ENCODE assay signal across 8 cellular contexts in the genomic region with DNA sequence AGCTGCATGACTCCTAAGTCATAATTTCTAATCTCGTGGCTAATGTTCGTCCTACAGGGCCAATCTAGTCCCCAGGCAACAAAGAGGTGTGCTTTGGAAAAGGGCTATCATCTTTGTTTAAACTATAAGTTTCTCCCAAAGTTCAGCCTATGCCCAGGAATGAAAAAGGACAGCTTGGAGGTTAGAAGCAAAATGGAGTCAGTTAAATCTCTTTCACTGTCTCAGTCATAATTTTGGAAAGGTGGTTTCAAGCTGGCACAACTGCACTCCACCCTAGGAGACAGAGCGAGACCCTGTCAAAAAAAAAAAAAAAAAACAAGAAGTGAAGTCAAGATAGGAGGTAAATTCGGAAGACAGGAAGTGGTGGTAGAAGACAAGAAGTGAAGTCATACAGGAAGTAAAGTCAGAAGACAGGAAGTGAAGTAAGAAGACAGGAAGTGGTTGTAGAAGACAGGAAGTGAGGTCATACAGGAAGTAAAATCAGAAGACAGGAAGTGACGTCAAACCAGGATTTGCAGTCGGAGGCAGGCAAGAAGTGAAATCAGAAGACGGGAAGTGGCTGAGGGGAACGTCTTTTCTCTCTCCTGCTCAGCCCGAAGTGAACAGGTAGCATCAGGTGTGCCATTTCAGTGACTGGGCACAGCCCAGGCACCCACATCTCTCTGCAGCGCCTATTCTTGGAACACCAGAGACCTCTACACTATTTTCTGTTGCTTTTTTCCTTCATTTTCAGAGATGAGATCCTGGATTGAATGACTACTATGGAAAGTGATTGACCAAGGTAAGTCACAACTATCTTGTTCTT. TPM values are rescaled to one million over a fixed set of nuclear protein-coding genes. Genes with fewer than 3 reads are reported as not detected.
A peak's percentile ranks its signal among the peaks of the same experiment; 100 is the strongest.
DNase-seq lines count a peak whose midpoint lies in the region; ATAC-seq and TF ChIP-seq lines count a peak whose summit lies in the region.

No MANE protein-coding gene starts in this region.

- H3K4me1 ChIP-seq in Caco-2: no peaks in the 10 kb centered on the region
- H3K4me1 ChIP-seq in HCT116 (ENCODE audit: control insufficient read depth in 1 of 2, insufficient read depth in 2 of 2, low read length in 2 of 2): peaks cover 0 to 7% of the 10 kb centered on the region in 2 experiments; a peak in 2 of 4 replicates
- H3K4me1 ChIP-seq in stomach: no peaks in the 10 kb centered on the region

- intact Hi-C loops in Caco-2 (cut with micrococcal nuclease; ENCODE audit: unreplicated experiment) (no loop called here), HCT116 (cut with micrococcal nuclease) (no loop called here), stomach (cut with DNase I; ENCODE audit: low total_unique reads) (no loop called here)

- peak overlapping the region; percentile 81 for H3K27ac ChIP-seq in HCT116 (ENCODE audit: low read depth, low read length)
- H3K27ac ChIP-seq in stomach: peak overlapping the region in 1 of 5 donors; percentile 71

- peaks cover 6% of the 10 kb centered on the region for H3K27me3 Mint-ChIP-seq in Caco-2 (ENCODE audit: insufficient read depth, unreplicated experiment)
- H3K27me3 Mint-ChIP-seq in activated CD4-positive, alpha-beta T cell treated with anti-CD3 and anti-CD28 coated beads, Interleukin-2, amount 10 ng/mL, durations not matched to agents 7 days and 5 days: peaks cover 4% of the 10 kb centered on the region
- peaks cover 8 to 38% (median 26%) of the 10 kb centered on the region in 5 donors for H3K27me3 Mint-ChIP-seq in naive thymus-derived CD8-positive, alpha-beta T cell

- H3K4me1 Mint-ChIP-seq in Caco-2 (ENCODE audit: low read depth, unreplicated experiment): peaks cover 16% of the 10 kb centered on the region
- H3K4me1 Mint-ChIP-seq in activated CD4-positive, alpha-beta T cell treated with anti-CD3 and anti-CD28 coated beads, Interleukin-2, amount 10 ng/mL, durations not matched to agents 7 days and 5 days: peaks cover 50% of the 10 kb centered on the region
- peaks cover 18 to 44% (median 26%) of the 10 kb centered on the region in 4 donors for H3K4me1 Mint-ChIP-seq in naive thymus-derived CD8-positive, alpha-beta T cell

- DNase-seq in Caco-2 (peak; percentile 85), HCT116 (ENCODE audit: low read depth, low spot score) (peak; percentile 98), NCI-H446 treated with DMSO at 0.1 percent for 48 hours (lab: John Stamatoyannopoulos, UW) (peak; percentile 82), stomach (no peak), NCI-H187 (lab: John Stamatoyannopoulos, UW) (no peak)
- peak; percentile 76 for DNase-seq in activated CD4-positive, alpha-beta T cell treated with anti-CD3 and anti-CD28 coated beads, Interleukin-2, amount 10 ng/mL, durations not matched to agents 7 days and 5 days
- peak; percentile 52 for DNase-seq in effector CD4-positive, alpha-beta T cell
- DNase-seq in naive thymus-derived CD8-positive, alpha-beta T cell: peak in 9 of 10 donors; percentile 22 to 90 (median 80)

- peak overlapping the region; percentile 84 for H3K4me2 ChIP-seq in HCT116 (ENCODE audit: low read length)

- POLR2A ChIA-PET in Caco-2 (lab: Charles Lee) (no interaction called here), HCT116 (lab: Charles Lee) (interaction anchor here (0.7 to 1.6 kb wide), 2 partner anchors 57 to 593 kb away, joined by 3 to 4 read pairs; partner anchors contain the start of gene RDH13)
- POLR2A ChIA-PET in activated CD4-positive, alpha-beta T cell treated with anti-CD3 and anti-CD28 coated beads, Interleukin-2, amount 10 ng/mL, durations not matched to agents 7 days and 5 days (lab: Charles Lee): no interaction called here
- POLR2A ChIA-PET in naive thymus-derived CD8-positive, alpha-beta T cell (lab: Charles Lee): interaction anchor here (1.5 kb wide), 1 partner anchor 57 kb away, joined by 4 read pairs; no protein-coding TSS in a partner anchor

- no peaks in the 10 kb centered on the region for H4K20me1 ChIP-seq in HCT116 (ENCODE audit: insufficient read depth)

- peak overlapping the region; percentile 79 for H3K9ac ChIP-seq in HCT116 (ENCODE audit: low read length)

- CTCF ChIA-PET in Caco-2 (lab: Charles Lee): no interaction called here
- CTCF ChIA-PET in HCT116 (lab: Charles Lee): no interaction called here
- CTCF ChIA-PET in activated CD4-positive, alpha-beta T cell treated with anti-CD3 and anti-CD28 coated beads, Interleukin-2, amount 10 ng/mL, durations not matched to agents 7 days and 5 days (lab: Charles Lee): no interaction called here

- H3K9me3 ChIP-seq in Caco-2 (peaks cover 10% of the 10 kb centered on the region; the same call in 1 of the 2 replicates), HCT116 (ENCODE audit: control insufficient read depth in 1 of 2, insufficient read depth in 1 of 2, low read depth in 1 of 2, low read length in 2 of 2) (no peaks in the 10 kb centered on the region), stomach (peaks cover 0 to 20% (median 9%) of the 10 kb centered on the region in 4 donors)

- peak overlapping the region; percentile 59 for H3K4me3 ChIP-seq in Caco-2 (ENCODE audit: low read depth, low read length)
- H3K4me3 ChIP-seq in HCT116 (replicated peaks in 1 of 2; ENCODE audit: low read depth in 1 of 2, low read length in 2 of 2): peak overlapping the region; percentile 66 to 79
- H3K4me3 ChIP-seq in stomach: peak overlapping the region; percentile 18 to 44 (median 26)

- H3K27me3 ChIP-seq in Caco-2 (replicated peaks; ENCODE audit: control insufficient read depth, insufficient read depth, low read length) (no peaks in the 10 kb centered on the region), HCT116 (ENCODE audit: insufficient read depth, low read length) (no peaks in the 10 kb centered on the region), stomach (peaks cover 0 to 15% (median 5%) of the 10 kb centered on the region in 3 donors)

- peaks cover 12% of the 10 kb centered on the region for H3K9me3 Mint-ChIP-seq in Caco-2 (ENCODE audit: unreplicated experiment)
- peaks cover 29% of the 10 kb centered on the region for H3K9me3 Mint-ChIP-seq in activated CD4-positive, alpha-beta T cell treated with anti-CD3 and anti-CD28 coated beads, Interleukin-2, amount 10 ng/mL, durations not matched to agents 7 days and 5 days
- H3K9me3 Mint-ChIP-seq in naive thymus-derived CD8-positive, alpha-beta T cell: peaks cover 0 to 87% (median 50%) of the 10 kb centered on the region in 9 donors

- TF ChIP-seq CTCF in Caco-2 (IDR thresholded peaks at IDR 0.05; ENCODE audit: insufficient read depth in 1 of 2, low read depth in 1 of 2, low read length in 1 of 2, severe bottlenecking in 1 of 2, unreplicated experiment in 1 of 2) (no peak), HCT116 (IDR thresholded peaks at IDR 0.05 in 2 of 3, conservative IDR thresholded peaks at IDR 0.05 in 1 of 3; ENCODE audit: borderline replicate concordance in 1 of 3, insufficient read depth in 1 of 3, low read depth in 2 of 3, low read length in 2 of 3) (no peak), stomach (IDR thresholded peaks at IDR 0.05) (no peak)

- TSS peak; percentile 100 for BruUV-seq in Caco-2 (replicated peaks; lab: Mats Ljungman, UMichigan)
- BruUV-seq in HCT116 (replicated peaks; lab: Mats Ljungman, UMichigan): TSS peak; percentile 100

- TF ChIP-seq POLR2A in HCT116 (IDR thresholded peaks at IDR 0.05; ENCODE audit: borderline replicate concordance, extremely low read depth, insufficient read depth, insufficient read length) (peak; percentile 97), stomach (IDR thresholded peaks at IDR 0.05) (no peak)

- TF ChIP-seq RAD21 in HCT116 (IDR thresholded peaks at IDR 0.05; ENCODE audit: low read depth): 0 out of 2 replicates have a peak, but pooled peaks have one; percentile 16

- peak overlapping the region; percentile 71 for H3K4me3 Mint-ChIP-seq in Caco-2 (ENCODE audit: unreplicated experiment)
- peak overlapping the region; percentile 76 for H3K4me3 Mint-ChIP-seq in activated CD4-positive, alpha-beta T cell treated with anti-CD3 and anti-CD28 coated beads, Interleukin-2, amount 10 ng/mL, durations not matched to agents 7 days and 5 days
- peak overlapping the region; percentile 58 to 92 (median 78) for H3K4me3 Mint-ChIP-seq in naive thymus-derived CD8-positive, alpha-beta T cell

- H2AFZ ChIP-seq in HCT116 (ENCODE audit: low read depth, low read length, poor library complexity, severe bottlenecking): no peak overlapping the region

- peak overlapping the region; percentile 86 for H3K27ac Mint-ChIP-seq in Caco-2 (ENCODE audit: unreplicated experiment)
- H3K27ac Mint-ChIP-seq in activated CD4-positive, alpha-beta T cell treated with anti-CD3 and anti-CD28 coated beads, Interleukin-2, amount 10 ng/mL, durations not matched to agents 7 days and 5 days: peak overlapping the region; percentile 86
- peak overlapping the region; percentile 75 to 98 (median 94) for H3K27ac Mint-ChIP-seq in naive thymus-derived CD8-positive, alpha-beta T cell

- no peaks in the 10 kb centered on the region for H3K9me2 ChIP-seq in HCT116 (ENCODE audit: insufficient read depth)

- no peaks in the 10 kb centered on the region for H3K36me3 ChIP-seq in Caco-2 (ENCODE audit: control insufficient read depth, insufficient read depth, low read length)
- peaks cover 0 to 2% of the 10 kb centered on the region in 2 experiments; a peak in 1 of 4 replicates for H3K36me3 ChIP-seq in HCT116 (ENCODE audit: control insufficient read depth in 1 of 2, insufficient read depth in 2 of 2, low read length in 2 of 2)
- H3K36me3 ChIP-seq in stomach: no peaks in the 10 kb centered on the region

- RAD21 ChIA-PET in HCT116 (lab: Charles Lee; ENCODE audit: low non-redundant PET in 1 of 2, low total read pairs in 2 of 2, uncharacterized antibody in 2 of 2, unreplicated experiment in 2 of 2): no interaction called here

- H3K79me2 ChIP-seq in HCT116 (ENCODE audit: insufficient read depth, low read length): peaks cover 25% of the 10 kb centered on the region

- TF ChIP-seq EP300 in stomach (IDR thresholded peaks at IDR 0.05): no peak

- peaks cover 54% of the 10 kb centered on the region for H3K36me3 Mint-ChIP-seq in Caco-2 (ENCODE audit: insufficient read depth, unreplicated experiment)
- peaks cover 49% of the 10 kb centered on the region for H3K36me3 Mint-ChIP-seq in activated CD4-positive, alpha-beta T cell treated with anti-CD3 and anti-CD28 coated beads, Interleukin-2, amount 10 ng/mL, durations not matched to agents 7 days and 5 days (ENCODE audit: low read depth)
- H3K36me3 Mint-ChIP-seq in naive thymus-derived CD8-positive, alpha-beta T cell: peaks cover 46 to 61% (median 60%) of the 10 kb centered on the region in 3 donors

- ATAC-seq in HCT116: peak; percentile 94
- peak; percentile 91 to 93 for ATAC-seq in naive thymus-derived CD8-positive, alpha-beta T cell

- WGBS in stomach, 5 donors: 46 to 71% (median 46%) methylated on average over 10 of the region's 10 CpGs

RNA-seq across cellular contexts. Expression of gene GP6, which starts 32.2 kb away (rescaled TPM):
- total RNA-seq in Caco-2 (2022): not detected in 2 replicates
- total RNA-seq in HCT116 (2021; ENCODE audit: unreplicated experiment): not detected
- polyA plus RNA-seq in HCT116 (2012): 0.42 and 0.46 TPM in 2 replicates
- under 1 TPM; 0.19 to 0.52 TPM for total RNA-seq in activated CD4-positive, alpha-beta T cell treated with anti-CD3 and anti-CD28 coated beads, Interleukin-2, amount 10 ng/mL, durations not matched to agents 7 days and 5 days
- total RNA-seq in naive thymus-derived CD8-positive, alpha-beta T cell: under 1 TPM; 0.31 to 0.69 TPM
- under 1 TPM in 1 of 3 donors, not detected in 2; 0.08 TPM for polyA plus RNA-seq in naive thymus-derived CD8-positive, alpha-beta T cell
- 1 to 10 TPM in 1 of 5 donors, not detected in 4; 3.5 TPM for total RNA-seq in stomach
- under 1 TPM in 1 of 3 donors, not detected in 2; 0.43 TPM for polyA plus RNA-seq in stomach

RNA-seq across cellular contexts. Expression of gene NLRP2, which starts 39.7 kb away (rescaled TPM):
- 108 and 115 TPM in 2 replicates for total RNA-seq in Caco-2 (2022)
- 56.6 TPM for total RNA-seq in HCT116 (2021; ENCODE audit: unreplicated experiment)
- polyA plus RNA-seq in HCT116 (2012): 24.4 and 25.8 TPM in 2 replicates
- total RNA-seq in activated CD4-positive, alpha-beta T cell treated with anti-CD3 and anti-CD28 coated beads, Interleukin-2, amount 10 ng/mL, durations not matched to agents 7 days and 5 days: 10 to 100 TPM; 12.6 to 14.7 TPM
- 10 to 100 TPM; 19.6 to 20.5 TPM for total RNA-seq in naive thymus-derived CD8-positive, alpha-beta T cell
- polyA plus RNA-seq in naive thymus-derived CD8-positive, alpha-beta T cell: 1 to 10 TPM; 1.6 to 7.0 (median 1.7) TPM
- total RNA-seq in stomach: 10 to 100 TPM in 4 of 5 donors, 1 to 10 TPM in 1; 9.4 to 23.5 (median 15.6) TPM
- 10 to 100 TPM in 1 of 3 donors, 1 to 10 TPM in 2; 2.1 to 11.8 (median 4.8) TPM for polyA plus RNA-seq in stomach

RNA-seq across cellular contexts. Expression of gene RDH13, which starts 57.1 kb away (rescaled TPM):
- total RNA-seq in Caco-2 (2022) (43.3 and 49.8 TPM in 2 replicates), HCT116 (2021; ENCODE audit: unreplicated experiment) (31.1 TPM), stomach (100 to 1,000 TPM in 1 of 5 donors, 10 to 100 TPM in 4; 20.6 to 124 (median 28.8) TPM)
- polyA plus RNA-seq in HCT116 (2012): 22.7 and 23.1 TPM in 2 replicates
- total RNA-seq in activated CD4-positive, alpha-beta T cell treated with anti-CD3 and anti-CD28 coated beads, Interleukin-2, amount 10 ng/mL, durations not matched to agents 7 days and 5 days: 10 to 100 TPM; 15.0 to 15.6 TPM
- total RNA-seq in naive thymus-derived CD8-positive, alpha-beta T cell: 10 to 100 TPM; 24.3 to 26.1 TPM
- polyA plus RNA-seq in naive thymus-derived CD8-positive, alpha-beta T cell: 10 to 100 TPM in 1 of 3 donors, 1 to 10 TPM in 2; 4.3 to 18.0 (median 5.3) TPM
- 10 to 100 TPM; 13.1 to 22.0 (median 20.3) TPM for polyA plus RNA-seq in stomach

RNA-seq across cellular contexts. Expression of gene NLRP7, which starts 58.6 kb away (rescaled TPM):
- total RNA-seq in Caco-2 (2022) (0.43 and 0.49 TPM in 2 replicates), HCT116 (2021; ENCODE audit: unreplicated experiment) (not detected), stomach (not detected)
- 0.02 and 0.12 TPM in 2 replicates for polyA plus RNA-seq in HCT116 (2012)
- not detected for total RNA-seq in activated CD4-positive, alpha-beta T cell treated with anti-CD3 and anti-CD28 coated beads, Interleukin-2, amount 10 ng/mL, durations not matched to agents 7 days and 5 days
- not detected for total RNA-seq in naive thymus-derived CD8-positive, alpha-beta T cell
- polyA plus RNA-seq in naive thymus-derived CD8-positive, alpha-beta T cell: under 1 TPM in 1 of 3 donors, not detected in 2; 0.09 TPM
- polyA plus RNA-seq in stomach: not detected

Comparison
In these comparisons a context has a peak if more than half of its experiments do, and no peak if none do; other contexts are left out.
1. DNase-seq: peak in Caco-2 (2 of 2), HCT116 (single experiment), NCI-H446 treated with DMSO at 0.1 percent for 48 hours (single experiment), activated CD4-positive, alpha-beta T cell treated with anti-CD3 and anti-CD28 coated beads, Interleukin-2, amount 10 ng/mL, durations not matched to agents 7 days and 5 days (single experiment), effector CD4-positive, alpha-beta T cell (single experiment) and naive thymus-derived CD8-positive, alpha-beta T cell (9 of 10); none in stomach (single experiment) and NCI-H187 (0 of 2).
2. POLR2A ChIA-PET loops: an anchor here in HCT116 (0.7 to 1.6 kb wide) and naive thymus-derived CD8-positive, alpha-beta T cell (1.5 kb wide); none called in Caco-2 and activated CD4-positive, alpha-beta T cell treated with anti-CD3 and anti-CD28 coated beads, Interleukin-2, amount 10 ng/mL, durations not matched to agents 7 days and 5 days.
3. Peak in every context shown above with its lines, with median percentiles within 50 percentile points of each other: H3K4me3 ChIP-seq, H3K27ac Mint-ChIP-seq and H3K4me3 Mint-ChIP-seq.